23 cellular contexts compared by ENCODE assay signal in the genomic region with DNA sequence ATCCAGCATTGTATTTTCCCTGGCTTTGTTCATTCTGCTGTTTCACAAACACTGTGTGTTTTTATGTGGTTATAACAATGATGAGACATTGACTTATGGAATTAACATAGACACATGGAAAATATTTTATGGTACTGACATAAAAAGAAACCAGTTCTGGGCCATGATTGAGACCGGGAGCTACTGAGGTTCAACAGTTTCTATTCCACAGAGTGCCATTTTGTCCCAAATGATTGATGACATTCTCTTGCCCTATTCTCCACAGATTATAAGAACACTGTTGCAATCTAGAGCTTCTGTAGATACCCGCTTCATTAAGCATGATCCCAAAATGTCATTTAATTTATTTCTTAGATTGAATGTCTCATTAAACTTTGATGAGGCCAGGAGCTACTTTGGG.
"Had no signal": no experiment of that assay in that cellular context is flagged by ENCODE, and none has a peak within 500 bp of the region (broad histone marks: within the 10 kb centered on the region; RNA-seq: fewer than 3 reads in every experiment).

No MANE protein-coding gene starts in this region.

- H3K27me3 ChIP-seq: body of pancreas, esophagus squamous epithelium, gastroesophageal sphincter had no signal

- H3K36me3 ChIP-seq: esophagus squamous epithelium, gastroesophageal sphincter, heart right ventricle had no signal

- H3K27ac ChIP-seq: body of pancreas, epithelial cell of prostate, esophagus squamous epithelium, gastroesophageal sphincter, heart right ventricle had no signal

- H3K9me3 ChIP-seq: body of pancreas, esophagus squamous epithelium, gastroesophageal sphincter, heart right ventricle had no signal

- H3K4me3 Mint-ChIP-seq: activated CD8-positive, alpha-beta T cell treated with anti-CD3 and anti-CD28 coated beads for 36 hours; activated naive CD8-positive, alpha-beta T cell had no signal

- H3K4me1 ChIP-seq: body of pancreas, esophagus squamous epithelium, gastroesophageal sphincter, heart right ventricle had no signal

- H3K27ac Mint-ChIP-seq: activated CD8-positive, alpha-beta T cell treated with anti-CD3 and anti-CD28 coated beads for 36 hours; activated naive CD8-positive, alpha-beta T cell had no signal

- H3K4me3 ChIP-seq: body of pancreas, esophagus squamous epithelium, gastroesophageal sphincter, heart right ventricle had no signal

- H3K27me3 Mint-ChIP-seq: activated CD8-positive, alpha-beta T cell treated with anti-CD3 and anti-CD28 coated beads for 36 hours; activated naive CD8-positive, alpha-beta T cell had no signal

- H3K36me3 Mint-ChIP-seq: activated naive CD8-positive, alpha-beta T cell had no signal

- ATAC-seq: activated CD8-positive, alpha-beta T cell treated with anti-CD3 and anti-CD28 coated beads for 36 hours; body of pancreas; gastroesophageal sphincter; heart right ventricle had no signal

- H3K9me3 Mint-ChIP-seq: activated CD8-positive, alpha-beta T cell treated with anti-CD3 and anti-CD28 coated beads for 36 hours had no signal

- DNase-seq: activated CD4-positive, alpha-beta T cell treated with anti-CD3 and anti-CD28 coated beads for 1 hour; activated CD4-positive, alpha-beta T cell treated with anti-CD3 and anti-CD28 coated beads for 48 hours; activated CD8-positive, alpha-beta memory T cell treated with anti-CD3 and anti-CD28 coated beads for 24 hours; activated CD8-positive, alpha-beta T cell treated with anti-CD3 and anti-CD28 coated beads for 36 hours; activated effector memory CD4-positive, alpha-beta T cell treated with Interleukin-2 at 50 U/mL for 16 hours; activated gamma-delta T cell treated with Interleukin-2 at 50 U/mL for 16 hours; activated naive CD4-positive, alpha-beta T cell treated with anti-CD3 and anti-CD28 coated beads, Interleukin-2, amount 50 U/mL, for 16 hours; activated naive CD4-positive, alpha-beta T cell treated with Interleukin-2 at 50 U/mL for 16 hours; activated T-cell treated with anti-CD3 and anti-CD28 coated beads, Interleukin-2, amount 50 U/mL, for 48 hours; amniotic stem cell; anterior cingulate cortex; body of pancreas; caudate nucleus; cortex of kidney; dermis blood vessel endothelial cell; effector CD8-positive, alpha-beta T cell; esophagus squamous epithelium; foreskin melanocyte; heart right ventricle; T-helper 2 cell had no signal
